32 cellular contexts compared by ENCODE assay signal in genomic region chr2:80145499-80145898, GRCh38.
"Had no signal": no experiment of that assay in that cellular context is flagged by ENCODE, and none has a peak within 500 bp of the region (broad histone marks: within the 10 kb centered on the region; RNA-seq: fewer than 3 reads in every experiment).

No MANE protein-coding gene starts in this region.

- ATAC-seq: activated CD4-positive, alpha-beta T cell treated with anti-CD3 and anti-CD28 coated beads for 36 hours; activated CD8-positive, alpha-beta memory T cell treated with anti-CD3 and anti-CD28 coated beads, Interleukin-2, amount 10 ng/mL, durations not matched to agents 7 days and 5 days; activated CD8-positive, alpha-beta T cell treated with anti-CD3 and anti-CD28 coated beads, Interleukin-2, amount 10 ng/mL, durations not matched to agents 7 days and 5 days; activated naive CD4-positive, alpha-beta T cell treated with anti-CD3 and anti-CD28 coated beads, Interleukin-2, amount 50 U/mL, for 72 hours; activated T-cell treated with anti-CD3 and anti-CD28 coated beads, Interleukin-2, amount 50 U/mL, for 72 hours; esophagus mucosa; foreskin keratinocyte; gastroesophageal sphincter; T-helper 17 cell had no signal

- DNase-seq: activated CD4-positive, alpha-beta memory T cell treated with anti-CD3 and anti-CD28 coated beads for 36 hours; activated CD4-positive, alpha-beta T cell treated with anti-CD3 and anti-CD28 coated beads for 36 hours; activated CD4-positive, alpha-beta T cell treated with anti-CD3 and anti-CD28 coated beads, Interleukin-2, amount 10 ng/mL, durations not matched to agents 24 days and 14 days; activated CD4-positive, CD25-positive, alpha-beta regulatory T cell; activated CD4-positive, CD25-positive, alpha-beta regulatory T cell treated with anti-CD3 and anti-CD28 coated beads, Interleukin-2, amount 50 U/mL, for 72 hours; activated CD8-positive, alpha-beta memory T cell treated with anti-CD3 and anti-CD28 coated beads, Interleukin-2, amount 10 ng/mL, durations not matched to agents 7 days and 5 days; activated CD8-positive, alpha-beta memory T cell treated with anti-CD3 and anti-CD28 coated beads, Interleukin-2, amount 50 U/mL, for 4 hours; activated CD8-positive, alpha-beta T cell treated with anti-CD3 and anti-CD28 coated beads, Interleukin-2, amount 10 ng/mL, durations not matched to agents 7 days and 5 days; activated gamma-delta T cell; activated naive CD4-positive, alpha-beta T cell; activated naive CD4-positive, alpha-beta T cell treated with anti-CD3 and anti-CD28 coated beads, Interleukin-2, amount 10 ng/mL, durations not matched to agents 7 days and 5 days; activated naive CD8-positive, alpha-beta T cell treated with anti-CD3 and anti-CD28 coated beads, Interleukin-2, amount 10 ng/mL, durations not matched to agents 7 days and 5 days; activated T-cell treated with anti-CD3 and anti-CD28 coated beads, Interleukin-2, amount 50 U/mL, for 24 hours; activated T-cell treated with anti-CD3 and anti-CD28 coated beads, Interleukin-2, amount 50 U/mL, for 72 hours; central memory CD4-positive, alpha-beta T cell; dorsolateral prefrontal cortex; effector memory CD4-positive, alpha-beta T cell; endodermal cell; foreskin keratinocyte; head of caudate nucleus; T-helper 1 cell; T-helper 17 cell had no signal

- H3K36me3 Mint-ChIP-seq: activated CD4-positive, alpha-beta memory T cell treated with anti-CD3 and anti-CD28 coated beads for 36 hours; activated CD8-positive, alpha-beta memory T cell treated with anti-CD3 and anti-CD28 coated beads, Interleukin-2, amount 10 ng/mL, durations not matched to agents 7 days and 5 days; activated naive CD4-positive, alpha-beta T cell treated with anti-CD3 and anti-CD28 coated beads, Interleukin-2, amount 10 ng/mL, durations not matched to agents 7 days and 5 days; activated naive CD4-positive, alpha-beta T cell treated with anti-CD3 and anti-CD28 coated beads, Interleukin-2, amount 50 U/mL, for 72 hours; activated naive CD8-positive, alpha-beta T cell treated with anti-CD3 and anti-CD28 coated beads, Interleukin-2, amount 10 ng/mL, durations not matched to agents 7 days and 5 days; brain had no signal

- H3K27me3 ChIP-seq: ascending aorta, breast epithelium, cardiac muscle cell, dorsolateral prefrontal cortex, foreskin keratinocyte, gastroesophageal sphincter had no signal

- H3K4me1 ChIP-seq: ascending aorta, breast epithelium, foreskin keratinocyte, gastroesophageal sphincter had no signal

- H3K27me3 Mint-ChIP-seq: activated CD4-positive, alpha-beta memory T cell treated with anti-CD3 and anti-CD28 coated beads for 36 hours; activated CD4-positive, alpha-beta T cell treated with anti-CD3 and anti-CD28 coated beads for 36 hours; activated CD4-positive, alpha-beta T cell treated with anti-CD3 and anti-CD28 coated beads, Interleukin-2, amount 10 ng/mL, durations not matched to agents 24 days and 14 days; activated CD8-positive, alpha-beta memory T cell treated with anti-CD3 and anti-CD28 coated beads, Interleukin-2, amount 10 ng/mL, durations not matched to agents 7 days and 5 days; activated naive CD4-positive, alpha-beta T cell treated with anti-CD3 and anti-CD28 coated beads, Interleukin-2, amount 10 ng/mL, durations not matched to agents 7 days and 5 days; activated naive CD8-positive, alpha-beta T cell treated with anti-CD3 and anti-CD28 coated beads, Interleukin-2, amount 10 ng/mL, durations not matched to agents 7 days and 5 days; activated T-cell treated with anti-CD3 and anti-CD28 coated beads, Interleukin-2, amount 50 U/mL, for 24 hours; brain; dendritic cell treated with granulocyte-macrophage colony-stimulating factor and Interleukin-4, amounts not matched to agents 40 ng/mL and 50 ng/mL, for 4 days; T-helper 17 cell had no signal

- H3K27ac ChIP-seq: ascending aorta, breast epithelium, cardiac muscle cell, coronary artery, dorsolateral prefrontal cortex, foreskin keratinocyte, gastroesophageal sphincter had no signal

- H3K9me3 Mint-ChIP-seq: activated CD4-positive, alpha-beta T cell treated with anti-CD3 and anti-CD28 coated beads, Interleukin-2, amount 10 ng/mL, durations not matched to agents 24 days and 14 days; activated naive CD8-positive, alpha-beta T cell treated with anti-CD3 and anti-CD28 coated beads, Interleukin-2, amount 10 ng/mL, durations not matched to agents 7 days and 5 days; brain; dendritic cell treated with granulocyte-macrophage colony-stimulating factor and Interleukin-4, amounts not matched to agents 40 ng/mL and 50 ng/mL, for 4 days; endodermal cell; T-helper 2 cell treated with Interferon-gamma antibody and Interleukin-4, amounts not matched to agents 5 μg/mL and 100 μg/mL, for 36 hours had no signal

- H3K4me1 Mint-ChIP-seq: activated CD4-positive, alpha-beta T cell treated with anti-CD3 and anti-CD28 coated beads for 36 hours; activated CD4-positive, alpha-beta T cell treated with anti-CD3 and anti-CD28 coated beads, Interleukin-2, amount 10 ng/mL, durations not matched to agents 24 days and 14 days; activated CD8-positive, alpha-beta memory T cell treated with anti-CD3 and anti-CD28 coated beads, Interleukin-2, amount 10 ng/mL, durations not matched to agents 7 days and 5 days; activated naive CD4-positive, alpha-beta T cell treated with anti-CD3 and anti-CD28 coated beads, Interleukin-2, amount 10 ng/mL, durations not matched to agents 7 days and 5 days; activated naive CD8-positive, alpha-beta T cell treated with anti-CD3 and anti-CD28 coated beads, Interleukin-2, amount 10 ng/mL, durations not matched to agents 7 days and 5 days; brain; T-helper 17 cell had no signal

- H3K36me3 ChIP-seq: ascending aorta, breast epithelium, cardiac muscle cell, gastroesophageal sphincter had no signal

- H3K4me3 ChIP-seq: ascending aorta, breast epithelium, cardiac muscle cell, coronary artery, dorsolateral prefrontal cortex, gastroesophageal sphincter had no signal

- H3K4me3 Mint-ChIP-seq: activated CD4-positive, alpha-beta memory T cell treated with anti-CD3 and anti-CD28 coated beads for 36 hours; activated CD4-positive, alpha-beta T cell treated with anti-CD3 and anti-CD28 coated beads for 36 hours; activated CD4-positive, alpha-beta T cell treated with anti-CD3 and anti-CD28 coated beads, Interleukin-2, amount 10 ng/mL, durations not matched to agents 24 days and 14 days; activated CD8-positive, alpha-beta memory T cell treated with anti-CD3 and anti-CD28 coated beads, Interleukin-2, amount 10 ng/mL, durations not matched to agents 7 days and 5 days; activated CD8-positive, alpha-beta T cell treated with anti-CD3 and anti-CD28 coated beads, Interleukin-2, amount 10 ng/mL, durations not matched to agents 7 days and 5 days; activated naive CD4-positive, alpha-beta T cell treated with anti-CD3 and anti-CD28 coated beads, Interleukin-2, amount 10 ng/mL, durations not matched to agents 7 days and 5 days; activated naive CD8-positive, alpha-beta T cell treated with anti-CD3 and anti-CD28 coated beads, Interleukin-2, amount 10 ng/mL, durations not matched to agents 7 days and 5 days; activated T-cell treated with anti-CD3 and anti-CD28 coated beads, Interleukin-2, amount 50 U/mL, for 24 hours; activated T-cell treated with anti-CD3 and anti-CD28 coated beads, Interleukin-2, amount 50 U/mL, for 72 hours; brain; dendritic cell treated with granulocyte-macrophage colony-stimulating factor and Interleukin-4, amounts not matched to agents 40 ng/mL and 50 ng/mL, for 4 days; endodermal cell; T-helper 17 cell; T-helper 2 cell treated with Interferon-gamma antibody and Interleukin-4, amounts not matched to agents 5 μg/mL and 100 μg/mL, for 36 hours had no signal

- H3K9me3 ChIP-seq: ascending aorta, breast epithelium, gastroesophageal sphincter had no signal

- H3K27ac Mint-ChIP-seq: activated CD4-positive, alpha-beta memory T cell treated with anti-CD3 and anti-CD28 coated beads for 36 hours; activated CD4-positive, alpha-beta T cell treated with anti-CD3 and anti-CD28 coated beads for 36 hours; activated CD4-positive, alpha-beta T cell treated with anti-CD3 and anti-CD28 coated beads, Interleukin-2, amount 10 ng/mL, durations not matched to agents 24 days and 14 days; activated CD8-positive, alpha-beta memory T cell treated with anti-CD3 and anti-CD28 coated beads, Interleukin-2, amount 10 ng/mL, durations not matched to agents 7 days and 5 days; activated CD8-positive, alpha-beta T cell treated with anti-CD3 and anti-CD28 coated beads, Interleukin-2, amount 10 ng/mL, durations not matched to agents 7 days and 5 days; activated naive CD4-positive, alpha-beta T cell treated with anti-CD3 and anti-CD28 coated beads, Interleukin-2, amount 10 ng/mL, durations not matched to agents 7 days and 5 days; activated naive CD4-positive, alpha-beta T cell treated with anti-CD3 and anti-CD28 coated beads, Interleukin-2, amount 50 U/mL, for 72 hours; activated naive CD8-positive, alpha-beta T cell treated with anti-CD3 and anti-CD28 coated beads, Interleukin-2, amount 10 ng/mL, durations not matched to agents 7 days and 5 days; activated T-cell treated with anti-CD3 and anti-CD28 coated beads, Interleukin-2, amount 50 U/mL, for 24 hours; activated T-cell treated with anti-CD3 and anti-CD28 coated beads, Interleukin-2, amount 50 U/mL, for 72 hours; brain; dendritic cell treated with granulocyte-macrophage colony-stimulating factor and Interleukin-4, amounts not matched to agents 40 ng/mL and 50 ng/mL, for 4 days; endodermal cell; T-helper 17 cell; T-helper 2 cell treated with Interferon-gamma antibody and Interleukin-4, amounts not matched to agents 5 μg/mL and 100 μg/mL, for 36 hours had no signal
